8 cellular contexts compared by ENCODE assay signal in genomic region chr20:55774628-55775027, GRCh38.
"Had no signal": no experiment of that assay in that cellular context is flagged by ENCODE, and none has a peak within 500 bp of the region (broad histone marks: within the 10 kb centered on the region; RNA-seq: fewer than 3 reads in every experiment).

No MANE protein-coding gene starts in this region.

- ATAC-seq: GM23338, HCT116, HepG2 had no signal

- H3K27ac ChIP-seq: HL-60 had no signal

- H3K9me3 ChIP-seq: HAP-1 had no signal

- H3K4me1 ChIP-seq: HAP-1 had no signal

- H3K4me3 ChIP-seq: GM23338, HAP-1 had no signal

- H3K36me3 ChIP-seq: HAP-1 had no signal

- DNase-seq: H7, HFFc6, KBM-7 had no signal
